In genomic region chr11:5600374-5600851, GRCh38 we compare ENCODE assay signal across 9 cellular contexts. TPM values are rescaled to one million over a fixed set of nuclear protein-coding genes. Genes with fewer than 3 reads are reported as not detected.
DNase-seq lines count a peak whose midpoint lies in the region; ATAC-seq, FAIRE-seq and TF ChIP-seq lines count a peak whose summit lies in the region.
"Had no signal": no experiment of that assay in that cellular context is flagged by ENCODE, and none has a peak within 500 bp of the region (broad histone marks: within the 10 kb centered on the region; RNA-seq: fewer than 3 reads in every experiment).

No MANE protein-coding gene starts in this region.

- DNase-seq in GM10248 (ENCODE audit: extremely low spot score) (peak; percentile 77), T-helper 1 cell (peak in 4 of 5 donors; percentile 25 to 51 (median 42)), K562 (ENCODE audit: extremely low read depth in 1 of 4, low spot score in 3 of 4) (peak; percentile 45 to 91 (median 59)), immature natural killer cell (peak; percentile 23 to 42 (median 27)), occipital lobe (lab: John Stamatoyannopoulos, UW) (no peak)
- DNase-seq in Jurkat, Clone E6-1 (ENCODE audit: low read depth, low spot score), result peak; percentile 83
- peak; percentile 12 to 31 for DNase-seq in stimulated activated CD4-positive, alpha-beta T cell treated with anti-CD3 and anti-CD28 coated beads, Interleukin-15, amount 100 ng/mL, for 1 hour (ENCODE audit: low read depth in 1 of 2, low spot score in 1 of 2)

- no peak for TF ChIP-seq POLR2A in K562 (conservative IDR thresholded peaks at IDR 0.05)

- peaks cover 0 to 8% (median 2%) of the 10 kb centered on the region in 3 donors for H3K27me3 Mint-ChIP-seq in immature natural killer cell (ENCODE audit: low read depth in 3 of 3)

- H3K4me3 ChIP-seq in Jurkat, Clone E6-1 (ENCODE audit: low read length), result no peak overlapping the region
- H3K4me3 ChIP-seq in K562, result no peak overlapping the region

- peak overlapping the region; percentile 23 to 66; a peak in 2 of 4 replicates for H3K9ac ChIP-seq in K562 (ENCODE audit: insufficient read depth in 1 of 2, low read depth in 2 of 2, low read length in 2 of 2)

- H3K9me3 Mint-ChIP-seq in immature natural killer cell, result no peaks in the 10 kb centered on the region

- H3K27ac Mint-ChIP-seq in immature natural killer cell, result no peak overlapping the region

- peak overlapping the region; percentile 29; the same call in 1 of the 2 replicates for H3K4me2 ChIP-seq in K562 (ENCODE audit: insufficient read depth, low read length)

- TF ChIP-seq CTCF in GM10248 (IDR thresholded peaks at IDR 0.05; ENCODE audit: control extremely low read depth, extremely low read depth, low read depth, missing control alignments) (peak; percentile 90), K562 (IDR thresholded peaks at IDR 0.05 in 2 of 3, conservative IDR thresholded peaks at IDR 0.05 in 1 of 3; ENCODE audit: insufficient read depth in 2 of 3, low read depth in 1 of 3, low read length in 3 of 3) (peak; percentile 91 to 99 (median 99))

- in situ Hi-C loops in K562 (cut with MboI), result loop anchor here (10.0 kb wide), 1 partner anchor 284 kb away; the partner anchor contains the start of gene OR52E4

- WGBS in K562 (ENCODE audit: insufficient coverage, low coverage, missing lambda C conversion rate), result 15% methylated on average over 9 of the region's 9 CpGs

- peaks cover 5% of the 10 kb centered on the region; the same call in 2 of the 3 replicates for H3K36me3 ChIP-seq in K562 (ENCODE audit: control insufficient read depth, insufficient read depth, low read length)

- CTCF ChIA-PET in GM10248 (lab: Yijun Ruan, JAX), result interaction anchor here (0.9 to 3.8 kb wide), 19 partner anchors 10 to 291 kb away, joined by 3 to 19 read pairs (median 4); partner anchors contain the start of genes OR52N2, TRIM22 and TRIM34
- CTCF ChIA-PET in K562 (lab: Yijun Ruan, JAX; ENCODE audit: low intra/inter-chr PET ratio), result interaction anchor here (1.1 kb wide), 1 partner anchor 85 kb away, joined by 5 read pairs; the partner anchor contains the start of gene TRIM5

- POLR2A ChIA-PET in GM10248 (lab: Yijun Ruan, JAX) (interaction anchor here (0.7 kb wide), 1 partner anchor 84 kb away, joined by 3 read pairs; no protein-coding TSS in a partner anchor), K562 (lab: Yijun Ruan, JAX) (interaction anchor here (1.0 to 1.8 kb wide), 4 partner anchors 9 to 95 kb away, joined by 3 to 8 read pairs (median 4); no protein-coding TSS in a partner anchor)

- intact Hi-C loops in K562 (cut with micrococcal nuclease), result loop anchor here (1.0 to 5.0 kb wide), 2 partner anchors 87 to 208 kb away; partner anchors contain the start of genes OR52N2, TRIM22 and TRIM5

- H2AFZ ChIP-seq in K562 (ENCODE audit: low read depth, low read length), result peak overlapping the region; percentile 73

- peak; percentile 65 to 86 for TF ChIP-seq RAD21 in K562 (CRISPR knock-in tag; conservative IDR thresholded peaks at IDR 0.05 in 1 of 2, IDR thresholded peaks at IDR 0.05 in 1 of 2)

- BruUV-seq in K562 (replicated peaks; lab: Mats Ljungman, UMichigan), result no TSS peak

- no peaks in the 10 kb centered on the region for H3K27me3 ChIP-seq in K562 (ENCODE audit: control insufficient read depth in 2 of 2, insufficient read depth in 2 of 2, low read length in 2 of 2)

- no peaks in the 10 kb centered on the region for H3K36me3 Mint-ChIP-seq in immature natural killer cell

- no peaks in the 10 kb centered on the region for H3K9me3 ChIP-seq in K562 (replicated peaks; ENCODE audit: control insufficient read depth, insufficient read depth, low read depth, low read length)

- peaks cover 6 to 11% of the 10 kb centered on the region in 2 donors for H3K4me1 Mint-ChIP-seq in immature natural killer cell

- FAIRE-seq in K562 (lab: Jason Lieb, UNC), result peak; percentile 83

- no peaks in the 10 kb centered on the region for H3K9me1 ChIP-seq in K562 (ENCODE audit: control insufficient read depth, insufficient read depth, low read length)

- peaks cover 7% of the 10 kb centered on the region; the same call in 2 of the 3 replicates for H3K79me2 ChIP-seq in K562 (ENCODE audit: control insufficient read depth, insufficient read depth, low read length)

- ATAC-seq in GM21717 (IDR thresholded peaks at IDR 0.05; ENCODE audit: unreplicated experiment) (peak; percentile 91), K562 (peak; percentile 85)

- H4K20me1 ChIP-seq in K562 (replicated peaks; ENCODE audit: control insufficient read depth, insufficient read depth, low read length), result no peaks in the 10 kb centered on the region

- TF ChIP-seq EP300 in K562 (IDR thresholded peaks at IDR 0.05; ENCODE audit: low read length), result no peak

- H3K4me3 Mint-ChIP-seq in immature natural killer cell, result no peak overlapping the region

- peak overlapping the region; percentile 14; the same call in 2 of the 3 replicates for H3K27ac ChIP-seq in K562 (ENCODE audit: extremely low read depth, low read depth, low read length)

- H3K4me1 ChIP-seq in K562 (replicated peaks in 1 of 2; ENCODE audit: control insufficient read depth in 2 of 2, insufficient read depth in 2 of 2, low read length in 2 of 2), result peaks cover 13 to 18% of the 10 kb centered on the region in 2 experiments; a peak in 4 of 5 replicates

RNA-seq across cellular contexts. Expression of gene TRIM6, which starts 4.0 kb away (rescaled TPM):
- not detected for polyA plus RNA-seq in Jurkat, Clone E6-1 (2012; ENCODE audit: insufficient read depth, insufficient read length)
- 5.8 and 10.9 TPM in 2 replicates for total RNA-seq in K562 (2011; cell fraction: chromatin; rRNA removed; ENCODE audit: low replicate concordance)
- total RNA-seq in K562 (2011; cell fraction: nucleolus; rRNA removed), result 3.0 and 4.1 TPM in 2 replicates
- total RNA-seq in K562 (2011; cell fraction: nucleoplasm; rRNA removed), result 5.3 and 7.7 TPM in 2 replicates
- total RNA-seq in K562 (2014; rRNA removed), result 5.6 and 6.0 TPM in 2 replicates
- total RNA-seq in K562 (2014; rRNA removed; fragmentation: Illumina TruSeq; extraction: Trizol), result 7.4 and 7.6 TPM in 2 replicates
- total RNA-seq in K562 (2015; rRNA removed; fragmentation: Illumina TruSeq; extraction: Trizol), result 10.3 and 10.5 TPM in 2 replicates
- total RNA-seq in K562 (2021), result 6.7 and 7.2 TPM in 2 replicates
- polyA plus RNA-seq in K562 (2011; rRNA removed), result 7.7 and 9.5 TPM in 2 replicates
- polyA plus RNA-seq in K562 (2011; cell fraction: cytosol; rRNA removed), result 4.3 and 8.1 TPM in 2 replicates
- 6.9 and 10.1 TPM in 2 replicates for polyA plus RNA-seq in K562 (2011; cell fraction: nucleus; rRNA removed)
- polyA plus RNA-seq in K562 (2012), result 13.3 and 29.1 TPM in 2 replicates
- polyA plus RNA-seq in K562 (2014; fragmentation: Illumina TruSeq; extraction: Trizol), result 8.2 and 11.8 TPM in 2 replicates
- polyA plus RNA-seq in K562 (2014; fragmentation: Nextera tagmentation; extraction: Ambion mirVana), result 1 to 10 TPM; 5.0 to 8.7 TPM
- 9.8 and 9.9 TPM in 2 replicates for polyA plus RNA-seq in K562 (2014; rRNA removed)
- polyA minus RNA-seq in K562 (2011; rRNA and poly(A)+ RNA removed), result 3.2 and 4.6 TPM in 2 replicates
- polyA minus RNA-seq in K562 (2011; cell fraction: cytosol; rRNA and poly(A)+ RNA removed), result 3.4 and 3.6 TPM in 2 replicates
- 2.6 and 3.8 TPM in 2 replicates for polyA minus RNA-seq in K562 (2011; cell fraction: nucleus; rRNA and poly(A)+ RNA removed)
- polyA plus RNA-seq in immature natural killer cell, result not detected
- 0.62 TPM for total RNA-seq in occipital lobe

RNA-seq across cellular contexts. Expression of gene OR52B6, which starts 19.7 kb away (rescaled TPM):
- polyA plus RNA-seq in Jurkat, Clone E6-1 (2012; ENCODE audit: insufficient read depth, insufficient read length), result not detected
- not detected in 2 replicates for total RNA-seq in K562 (2011; cell fraction: chromatin; rRNA removed; ENCODE audit: low replicate concordance)
- not detected in 2 replicates for total RNA-seq in K562 (2011; cell fraction: nucleolus; rRNA removed)
- not detected in 2 replicates for total RNA-seq in K562 (2011; cell fraction: nucleoplasm; rRNA removed)
- total RNA-seq in K562 (2014; rRNA removed) (not detected in 2 replicates), K562 (2014; rRNA removed; fragmentation: Illumina TruSeq; extraction: Trizol) (not detected in 2 replicates), K562 (2015; rRNA removed; fragmentation: Illumina TruSeq; extraction: Trizol) (not detected in 2 replicates), K562 (2021) (not detected in 2 replicates), occipital lobe (not detected)
- polyA plus RNA-seq in K562 (2011; rRNA removed) (not detected in 2 replicates), K562 (2014; fragmentation: Illumina TruSeq; extraction: Trizol) (not detected in 2 replicates), K562 (2014; fragmentation: Nextera tagmentation; extraction: Ambion mirVana) (not detected), K562 (2014; rRNA removed) (not detected in 2 replicates), immature natural killer cell (not detected)
- not detected in 2 replicates for polyA plus RNA-seq in K562 (2011; cell fraction: cytosol; rRNA removed)
- polyA plus RNA-seq in K562 (2011; cell fraction: nucleus; rRNA removed), result not detected in 2 replicates
- polyA plus RNA-seq in K562 (2012), result not detected in 2 replicates
- not detected in 2 replicates for polyA minus RNA-seq in K562 (2011; rRNA and poly(A)+ RNA removed)
- not detected in 2 replicates for polyA minus RNA-seq in K562 (2011; cell fraction: cytosol; rRNA and poly(A)+ RNA removed)
- not detected in 2 replicates for polyA minus RNA-seq in K562 (2011; cell fraction: nucleus; rRNA and poly(A)+ RNA removed)
- total RNA-seq: mononuclear cell had no signal

RNA-seq across cellular contexts. Expression of gene TRIM34, which starts 24.4 kb away (rescaled TPM):
- polyA plus RNA-seq in Jurkat, Clone E6-1 (2012; ENCODE audit: insufficient read depth, insufficient read length), result 19.3 TPM
- total RNA-seq in K562 (2011; cell fraction: chromatin; rRNA removed; ENCODE audit: low replicate concordance), result 0.86 and 1.1 TPM in 2 replicates
- total RNA-seq in K562 (2011; cell fraction: nucleolus; rRNA removed), result 0.13 and 0.83 TPM in 2 replicates
- 0.66 and 1.5 TPM in 2 replicates for total RNA-seq in K562 (2011; cell fraction: nucleoplasm; rRNA removed)
- total RNA-seq in K562 (2014; rRNA removed), result 0.78 and 0.91 TPM in 2 replicates
- 1.1 and 1.3 TPM in 2 replicates for total RNA-seq in K562 (2014; rRNA removed; fragmentation: Illumina TruSeq; extraction: Trizol)
- total RNA-seq in K562 (2015; rRNA removed; fragmentation: Illumina TruSeq; extraction: Trizol), result 1.7 and 2.0 TPM in 2 replicates
- total RNA-seq in K562 (2021), result 0.31 and 0.40 TPM in 2 replicates
- polyA plus RNA-seq in K562 (2011; rRNA removed), result 1.8 and 2.2 TPM in 2 replicates
- polyA plus RNA-seq in K562 (2011; cell fraction: cytosol; rRNA removed), result 0.60 and 1.6 TPM in 2 replicates
- polyA plus RNA-seq in K562 (2011; cell fraction: nucleus; rRNA removed), result 2.0 and 5.6 TPM in 2 replicates
- 1.5 and 3.2 TPM in 2 replicates for polyA plus RNA-seq in K562 (2012)
- 0.72 and 1.3 TPM in 2 replicates for polyA plus RNA-seq in K562 (2014; fragmentation: Illumina TruSeq; extraction: Trizol)
- polyA plus RNA-seq in K562 (2014; fragmentation: Nextera tagmentation; extraction: Ambion mirVana), result 1 to 10 TPM; 1.5 to 2.9 TPM
- 0.88 and 1.0 TPM in 2 replicates for polyA plus RNA-seq in K562 (2014; rRNA removed)
- polyA minus RNA-seq in K562 (2011; rRNA and poly(A)+ RNA removed), result 1.2 and 2.2 TPM in 2 replicates
- not detected in 2 replicates for polyA minus RNA-seq in K562 (2011; cell fraction: cytosol; rRNA and poly(A)+ RNA removed)
- polyA minus RNA-seq in K562 (2011; cell fraction: nucleus; rRNA and poly(A)+ RNA removed), result 0.13 and 0.56 TPM in 2 replicates
- 10 to 100 TPM; 13.6 to 37.6 (median 18.8) TPM for polyA plus RNA-seq in immature natural killer cell
- total RNA-seq in occipital lobe, result 2.8 TPM

RNA-seq across cellular contexts. Expression of gene OR52H1, which starts 52.1 kb away (rescaled TPM):
- polyA plus RNA-seq in Jurkat, Clone E6-1 (2012; ENCODE audit: insufficient read depth, insufficient read length), result not detected
- total RNA-seq in K562 (2011; cell fraction: chromatin; rRNA removed; ENCODE audit: low replicate concordance), result 0.60 and 1.5 TPM in 2 replicates
- 1.6 TPM in 1 of 2 replicates, not detected in the other for total RNA-seq in K562 (2011; cell fraction: nucleolus; rRNA removed)
- total RNA-seq in K562 (2011; cell fraction: nucleoplasm; rRNA removed), result 1.0 and 1.6 TPM in 2 replicates
- total RNA-seq in K562 (2014; rRNA removed) (not detected in 2 replicates), K562 (2014; rRNA removed; fragmentation: Illumina TruSeq; extraction: Trizol) (0.15 TPM in 1 of 2 replicates, not detected in the other), K562 (2015; rRNA removed; fragmentation: Illumina TruSeq; extraction: Trizol) (not detected in 2 replicates), K562 (2021) (not detected in 2 replicates), occipital lobe (0.47 TPM)
- polyA plus RNA-seq in K562 (2011; rRNA removed) (not detected in 2 replicates), K562 (2014; fragmentation: Illumina TruSeq; extraction: Trizol) (not detected in 2 replicates), K562 (2014; fragmentation: Nextera tagmentation; extraction: Ambion mirVana) (not detected), K562 (2014; rRNA removed) (not detected in 2 replicates), immature natural killer cell (not detected)
- polyA plus RNA-seq in K562 (2011; cell fraction: cytosol; rRNA removed), result not detected in 2 replicates
- 0.11 and 0.13 TPM in 2 replicates for polyA plus RNA-seq in K562 (2011; cell fraction: nucleus; rRNA removed)
- polyA plus RNA-seq in K562 (2012), result not detected in 2 replicates
- 0.77 and 0.84 TPM in 2 replicates for polyA minus RNA-seq in K562 (2011; rRNA and poly(A)+ RNA removed)
- polyA minus RNA-seq in K562 (2011; cell fraction: cytosol; rRNA and poly(A)+ RNA removed), result not detected in 2 replicates
- polyA minus RNA-seq in K562 (2011; cell fraction: nucleus; rRNA and poly(A)+ RNA removed), result 0.81 TPM in 1 of 2 replicates, not detected in the other
